ENCODE assay signal across 1 cellular context in the genomic region with DNA sequence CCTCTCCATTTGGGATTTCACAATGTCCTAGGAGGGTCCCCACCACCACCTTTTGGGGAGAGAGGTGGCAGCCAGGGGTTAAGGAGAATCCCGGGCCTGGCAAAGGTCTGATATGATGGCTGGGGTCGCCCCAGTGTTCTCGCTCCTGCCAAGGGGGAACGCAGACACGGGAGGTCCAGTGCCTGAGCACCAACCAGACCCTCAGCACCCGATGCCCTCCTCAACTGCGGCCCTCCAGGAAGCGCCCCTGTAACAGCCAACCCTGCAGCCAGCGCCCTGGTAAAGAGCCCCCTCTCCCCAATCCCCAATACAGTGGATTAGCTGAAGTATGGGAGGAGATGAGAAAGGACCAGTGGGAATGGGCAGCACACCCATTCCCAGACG.
TF ChIP-seq lines count a peak whose summit lies in the region.

No MANE protein-coding gene starts in this region.

TF ChIP-seq in liver, 16 proteins besides CTCF, POLR2A, EP300 and RAD21 (continued from another document):
- TF ChIP-seq GABPA (IDR thresholded peaks at IDR 0.05 in 1 of 2, conservative IDR thresholded peaks at IDR 0.05 in 1 of 2): no peak
- no peak for TF ChIP-seq EGR1 (IDR thresholded peaks at IDR 0.05; ENCODE audit: low read depth in 2 of 2)
- no peak for TF ChIP-seq JUND (IDR thresholded peaks at IDR 0.05)
- TF ChIP-seq TAF1 (conservative IDR thresholded peaks at IDR 0.05): no peak
- TF ChIP-seq, protein P1, sequence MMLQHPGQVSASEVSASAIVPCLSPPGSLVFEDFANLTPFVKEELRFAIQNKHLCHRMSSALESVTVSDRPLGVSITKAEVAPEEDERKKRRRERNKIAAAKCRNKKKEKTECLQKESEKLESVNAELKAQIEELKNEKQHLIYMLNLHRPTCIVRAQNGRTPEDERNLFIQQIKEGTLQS (IDR thresholded peaks at IDR 0.05): no peak
- TF ChIP-seq NR2F2 (IDR thresholded peaks at IDR 0.05): no peak
- no peak for TF ChIP-seq FOXA1 (IDR thresholded peaks at IDR 0.05)
- TF ChIP-seq FOXA2 (IDR thresholded peaks at IDR 0.05): no peak
- TF ChIP-seq HNF4G (IDR thresholded peaks at IDR 0.05): no peak
- TF ChIP-seq RXRA (IDR thresholded peaks at IDR 0.05): no peak
- TF ChIP-seq HNF4A (conservative IDR thresholded peaks at IDR 0.05): no peak
- TF ChIP-seq, protein P2, sequence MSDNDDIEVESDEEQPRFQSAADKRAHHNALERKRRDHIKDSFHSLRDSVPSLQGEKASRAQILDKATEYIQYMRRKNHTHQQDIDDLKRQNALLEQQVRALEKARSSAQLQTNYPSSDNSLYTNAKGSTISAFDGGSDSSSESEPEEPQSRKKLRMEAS (IDR thresholded peaks at IDR 0.05): no peak
